Comparison of ENCODE assay signal across 24 cellular contexts in the genomic region with DNA sequence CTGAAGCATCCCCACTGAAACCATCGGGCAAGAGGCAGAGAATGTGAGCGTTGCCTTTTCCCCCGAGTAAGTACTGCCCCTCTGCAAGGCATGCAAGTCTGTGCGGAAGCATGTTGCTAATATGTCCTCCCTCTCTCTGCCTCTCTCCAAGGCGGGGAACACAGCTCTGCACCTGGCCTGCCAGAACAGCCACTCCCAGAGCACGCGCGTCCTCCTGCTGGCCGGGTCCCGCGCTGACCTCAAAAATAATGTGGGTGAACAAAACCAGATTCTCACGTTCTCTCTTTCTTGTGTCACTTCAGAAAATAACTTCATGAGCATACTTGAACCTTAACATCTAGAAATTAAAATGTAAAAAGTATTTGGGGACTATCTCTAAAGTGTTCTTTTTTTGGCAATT. TPM values are rescaled to one million over a fixed set of nuclear protein-coding genes. Genes with fewer than 3 reads are reported as not detected.
A peak's percentile ranks its signal among the peaks of the same experiment; 100 is the strongest.
DNase-seq lines count a peak whose midpoint lies in the region; ATAC-seq, FAIRE-seq and TF ChIP-seq lines count a peak whose summit lies in the region.
"Had no signal": no experiment of that assay in that cellular context is flagged by ENCODE, and none has a peak within 500 bp of the region (broad histone marks: within the 10 kb centered on the region; RNA-seq: fewer than 3 reads in every experiment).

No MANE protein-coding gene starts in this region.

- H3K56ac ChIP-seq in H9 (ENCODE audit: insufficient read length, low read depth, low read length), result no peak overlapping the region

- no peak overlapping the region for H3K9ac ChIP-seq in BLaER1 treated with 17β-estradiol and CSF1 and Interleukin-3, amounts not matched to agents 10 nM and 100 nM
- H3K9ac ChIP-seq in H9 (ENCODE audit: extremely low read depth, insufficient read length, low read length) (no peak overlapping the region), K562 (ENCODE audit: insufficient read depth in 1 of 2, low read depth in 2 of 2, low read length in 2 of 2) (no peak overlapping the region)

- TF ChIP-seq POLR2A in K562 (conservative IDR thresholded peaks at IDR 0.05) (no peak), prostate gland (IDR thresholded peaks at IDR 0.05) (no peak)

- no peak overlapping the region for H3K14ac ChIP-seq in H9 (ENCODE audit: insufficient read depth, low read length)

- peaks cover 13 to 18% (median 15%) of the 10 kb centered on the region in 10 experiments for H3K4me1 ChIP-seq in BLaER1 treated with 17β-estradiol and CSF1 and Interleukin-3, amounts not matched to agents 10 nM and 100 nM
- H3K4me1 ChIP-seq in H9 (ENCODE audit: insufficient read depth, low read length) (no peaks in the 10 kb centered on the region), K562 (replicated peaks in 1 of 2; ENCODE audit: control insufficient read depth in 2 of 2, insufficient read depth in 2 of 2, low read length in 2 of 2) (no peaks in the 10 kb centered on the region), prostate gland (replicated peaks) (no peaks in the 10 kb centered on the region)
- H3K4me1 ChIP-seq: heart right ventricle, stomach, tibial artery had no signal

- no TSS peak for BruUV-seq in K562 (replicated peaks; lab: Mats Ljungman, UMichigan)

- no peak overlapping the region for H2BK120ac ChIP-seq in H9 (ENCODE audit: low read depth, low read length, poor library complexity, severe bottlenecking)

- POLR2A ChIA-PET in K562 (lab: Yijun Ruan, JAX), result interaction anchor here (0.6 to 1.6 kb wide), 2 partner anchors 14 to 757 kb away, joined by 3 to 6 read pairs; no protein-coding TSS in a partner anchor

- no peak overlapping the region for H4K91ac ChIP-seq in H9 (ENCODE audit: insufficient read length, low read depth, low read length)

- no peak overlapping the region for H2BK12ac ChIP-seq in H9 (ENCODE audit: insufficient read length, low read depth, low read length)

- H3K36me3 Mint-ChIP-seq in H9 (ENCODE audit: insufficient read depth in 1 of 3, low read depth in 3 of 3), result no peaks in the 10 kb centered on the region

- H3K27me3 Mint-ChIP-seq in H9 (ENCODE audit: low read depth), result peaks cover 2% of the 10 kb centered on the region

- TF ChIP-seq CTCF in H9 (conservative IDR thresholded peaks at IDR 0.05) (peak; percentile 61), K562 (IDR thresholded peaks at IDR 0.05 in 2 of 3, conservative IDR thresholded peaks at IDR 0.05 in 1 of 3; ENCODE audit: insufficient read depth in 2 of 3, low read depth in 1 of 3, low read length in 3 of 3) (peak in 2 of 3 experiments; percentile 26 to 32; a peak in 1 of 6 replicates), kidney epithelial cell (IDR thresholded peaks at IDR 0.05; ENCODE audit: insufficient read depth, low read length, poor library complexity, severe bottlenecking) (peak; percentile 19), prostate gland (IDR thresholded peaks at IDR 0.05) (no peak)

- H3K4me3 Mint-ChIP-seq in H9, result no peak overlapping the region

- DNase-seq in H9 (peak; percentile 62), K562 (ENCODE audit: extremely low read depth in 1 of 4, low spot score in 3 of 4) (peak in 1 of 4 experiments; percentile 27), kidney epithelial cell (ENCODE audit: low read depth) (no peak), prostate gland (ENCODE audit: low spot score) (no peak)
- DNase-seq: activated CD4-positive, alpha-beta T cell treated with anti-CD3 and anti-CD28 coated beads, Interleukin-2, amount 50 U/mL, for 48 hours; activated CD4-positive, CD25-positive, alpha-beta regulatory T cell; activated gamma-delta T cell; Calu3; cerebellar nuclear complex; erythroblast; heart right ventricle; mucosa of descending colon; NCI-H1436 treated with DMSO at 0.1 percent for 48 hours; NCI-H2171 treated with DMSO at 0.1 percent for 48 hours; NCI-H69; posterior cingulate gyrus; stomach; T1000; tibial artery had no signal

- no peak for TF ChIP-seq EP300 in K562 (IDR thresholded peaks at IDR 0.05; ENCODE audit: low read length)

- no peak overlapping the region for H3K4me3 ChIP-seq in BLaER1 treated with 17β-estradiol and CSF1 and Interleukin-3, amounts not matched to agents 10 nM and 100 nM
- H3K4me3 ChIP-seq in K562 (no peak overlapping the region), kidney epithelial cell (ENCODE audit: low read depth, low read length) (no peak overlapping the region), prostate gland (no peak overlapping the region)
- H3K4me3 ChIP-seq: heart right ventricle, mucosa of descending colon, stomach, tibial artery had no signal

- no peak overlapping the region for H3K18ac ChIP-seq in H9 (ENCODE audit: insufficient read length, low read depth, low read length)

- no peaks in the 10 kb centered on the region for H3K36me3 ChIP-seq in BLaER1 treated with 17β-estradiol and CSF1 and Interleukin-3, amounts not matched to agents 10 nM and 100 nM
- H3K36me3 ChIP-seq in K562 (ENCODE audit: control insufficient read depth, insufficient read depth, low read length) (no peaks in the 10 kb centered on the region), kidney epithelial cell (ENCODE audit: control insufficient read depth, insufficient read depth, low read length) (no peaks in the 10 kb centered on the region), prostate gland (no peaks in the 10 kb centered on the region)

- H3K9me3 Mint-ChIP-seq in H9, result no peaks in the 10 kb centered on the region

- H2BK20ac ChIP-seq in H9 (ENCODE audit: low read depth, low read length, poor library complexity, severe bottlenecking), result no peak overlapping the region

- WGBS in H9 (ENCODE audit: extremely low coverage, insufficient read length, low lambda C conversion rate), result no CpG with 5 or more reads among the region's 12 CpGs
- 9% methylated on average over 12 of the region's 12 CpGs for WGBS in K562 (ENCODE audit: insufficient coverage, low coverage, missing lambda C conversion rate)
- WGBS in prostate gland, result 74% methylated on average over 12 of the region's 12 CpGs

- CTCF ChIA-PET in K562 (lab: Yijun Ruan, JAX; ENCODE audit: low intra/inter-chr PET ratio), result no interaction called here

- no peaks in the 10 kb centered on the region for H3K79me2 ChIP-seq in H9 (ENCODE audit: insufficient read depth, low read length)
- H3K79me2 ChIP-seq in K562 (ENCODE audit: control insufficient read depth, insufficient read depth, low read length), result no peaks in the 10 kb centered on the region

- H3K79me1 ChIP-seq in H9 (ENCODE audit: insufficient read depth, low read depth, low read length, poor library complexity, severe bottlenecking), result no peaks in the 10 kb centered on the region

- H3K4ac ChIP-seq in H9 (ENCODE audit: low read depth, low read length), result no peak overlapping the region

- H3K9me3 ChIP-seq in BLaER1 treated with 17β-estradiol and CSF1 and Interleukin-3, amounts not matched to agents 10 nM and 100 nM (replicated peaks in 1 of 11), result no peaks in the 10 kb centered on the region
- H3K9me3 ChIP-seq in H9 (ENCODE audit: control insufficient read depth, low read depth, low read length) (no peaks in the 10 kb centered on the region), K562 (replicated peaks; ENCODE audit: control insufficient read depth, insufficient read depth, low read depth, low read length) (no peaks in the 10 kb centered on the region), prostate gland (no peaks in the 10 kb centered on the region)
- H3K9me3 ChIP-seq: heart right ventricle, mucosa of descending colon, stomach, tibial artery had no signal

- no peak overlapping the region for H2AK5ac ChIP-seq in H9 (ENCODE audit: insufficient read length, low read length)

- H3K23ac ChIP-seq in H9 (ENCODE audit: insufficient read length, low read depth, low read length), result no peak overlapping the region

- in situ Hi-C loops in K562 (cut with MboI), result loop anchor here (5.0 to 25.0 kb wide), 2 partner anchors 180 to 625 kb away; partner anchors contain the start of gene ANKRD6

- peaks cover 0 to 12% of the 10 kb centered on the region in 2 experiments; a peak in 2 of 4 replicates for H3K4me1 Mint-ChIP-seq in H9

- H3K27ac Mint-ChIP-seq in H9, result no peak overlapping the region

- H2BK15ac ChIP-seq in H9 (ENCODE audit: low read depth, low read length), result no peak overlapping the region

- H4K20me1 ChIP-seq in BLaER1 treated with 17β-estradiol and CSF1 and Interleukin-3, amounts not matched to agents 10 nM and 100 nM, result no peaks in the 10 kb centered on the region
- H4K20me1 ChIP-seq in H9 (ENCODE audit: control insufficient read depth, insufficient read depth, insufficient read length) (no peaks in the 10 kb centered on the region), K562 (replicated peaks; ENCODE audit: control insufficient read depth, insufficient read depth, low read length) (no peaks in the 10 kb centered on the region)

- no peaks in the 10 kb centered on the region for H3K27me3 ChIP-seq in BLaER1 treated with 17β-estradiol and CSF1 and Interleukin-3, amounts not matched to agents 10 nM and 100 nM
- no peaks in the 10 kb centered on the region for H3K27me3 ChIP-seq in H9 (ENCODE audit: insufficient read depth, low read length)
- H3K27me3 ChIP-seq in K562 (ENCODE audit: control insufficient read depth in 2 of 2, insufficient read depth in 2 of 2, low read length in 2 of 2), result peaks cover 0 to 27% of the 10 kb centered on the region in 2 experiments; a peak in 3 of 5 replicates
- no peaks in the 10 kb centered on the region for H3K27me3 ChIP-seq in kidney epithelial cell (ENCODE audit: control insufficient read depth, insufficient read depth, low read length)
- no peaks in the 10 kb centered on the region for H3K27me3 ChIP-seq in prostate gland (replicated peaks; ENCODE audit: insufficient read depth)
- H3K27me3 ChIP-seq: heart right ventricle, stomach, tibial artery had no signal

- no peak overlapping the region for H4K5ac ChIP-seq in H9 (ENCODE audit: insufficient read length, low read depth, low read length)

- H2BK5ac ChIP-seq in H9 (ENCODE audit: insufficient read length, low read length), result no peak overlapping the region

- ATAC-seq in K562 (peak; percentile 62), HG03095 (IDR thresholded peaks at IDR 0.05; ENCODE audit: unreplicated experiment) (no peak), GM21786 (IDR thresholded peaks at IDR 0.05; ENCODE audit: unreplicated experiment) (no peak), GM19397 (IDR thresholded peaks at IDR 0.05; ENCODE audit: unreplicated experiment) (no peak)
- ATAC-seq: heart right ventricle, mucosa of descending colon had no signal

- peak in 1 of 2 experiments; percentile 20; a peak in 1 of 4 replicates for TF ChIP-seq RAD21 in K562 (CRISPR knock-in tag; conservative IDR thresholded peaks at IDR 0.05 in 1 of 2, IDR thresholded peaks at IDR 0.05 in 1 of 2)

- intact Hi-C loops in K562 (cut with micrococcal nuclease), result loop anchor here (5.0 kb wide), 2 partner anchors 300 to 630 kb away; no protein-coding TSS in a partner anchor
- intact Hi-C loops in prostate gland (cut with DNase I), result no loop called here

- H3K27ac ChIP-seq in BLaER1 treated with 17β-estradiol and CSF1 and Interleukin-3, amounts not matched to agents 10 nM and 100 nM, result no peak overlapping the region
- no peak overlapping the region for H3K27ac ChIP-seq in H9 (ENCODE audit: insufficient read length, low read depth, low read length)
- H3K27ac ChIP-seq in K562 (ENCODE audit: extremely low read depth, low read depth, low read length), result no peak overlapping the region
- H3K27ac ChIP-seq in prostate gland, result no peak overlapping the region
- H3K27ac ChIP-seq: C4-2B, heart right ventricle, stomach, tibial artery had no signal

- no peak for FAIRE-seq in K562 (lab: Jason Lieb, UNC)

- H3K4me2 ChIP-seq in BLaER1 treated with 17β-estradiol and CSF1 and Interleukin-3, amounts not matched to agents 10 nM and 100 nM, result peak overlapping the region; percentile 40 to 70 (median 63)
- H3K4me2 ChIP-seq in H9 (ENCODE audit: insufficient read depth, insufficient read length, low read length) (no peak overlapping the region), K562 (ENCODE audit: insufficient read depth, low read length) (no peak overlapping the region)

- no peaks in the 10 kb centered on the region for H3K23me2 ChIP-seq in H9 (ENCODE audit: insufficient read length, low read depth, low read length, poor library complexity, severe bottlenecking)

- no peak overlapping the region for H4K8ac ChIP-seq in H9 (replicated peaks; ENCODE audit: insufficient read length, low read depth, low read length)

- H3T11ph ChIP-seq in H9 (ENCODE audit: low read length), result no peak overlapping the region

- no peaks in the 10 kb centered on the region for H3K9me1 ChIP-seq in K562 (ENCODE audit: control insufficient read depth, insufficient read depth, low read length)

- no peak overlapping the region for H2AFZ ChIP-seq in H9 (ENCODE audit: low read length)
- H2AFZ ChIP-seq in K562 (ENCODE audit: low read depth, low read length), result no peak overlapping the region

RNA-seq across cellular contexts. Expression of gene LYRM2, which starts 26.4 kb away (rescaled TPM):
- total RNA-seq in H9 (2021), result 29.3 and 29.8 TPM in 2 replicates
- 9.2 and 33.2 TPM in 2 replicates for total RNA-seq in K562 (2011; cell fraction: chromatin; rRNA removed; ENCODE audit: low replicate concordance)
- 9.2 and 12.9 TPM in 2 replicates for total RNA-seq in K562 (2011; cell fraction: nucleolus; rRNA removed)
- total RNA-seq in K562 (2011; cell fraction: nucleoplasm; rRNA removed), result 16.3 and 16.7 TPM in 2 replicates
- 13.9 and 17.8 TPM in 2 replicates for total RNA-seq in K562 (2014; rRNA removed)
- total RNA-seq in K562 (2014; rRNA removed; fragmentation: Illumina TruSeq; extraction: Trizol), result 42.9 and 50.0 TPM in 2 replicates
- total RNA-seq in K562 (2015; rRNA removed; fragmentation: Illumina TruSeq; extraction: Trizol), result 28.4 and 36.0 TPM in 2 replicates
- 35.7 and 36.8 TPM in 2 replicates for total RNA-seq in K562 (2021)
- 34.3 and 56.0 TPM in 2 replicates for polyA plus RNA-seq in K562 (2011; rRNA removed)
- 4.6 and 10.2 TPM in 2 replicates for polyA plus RNA-seq in K562 (2011; cell fraction: cytosol; rRNA removed)
- 5.0 and 6.0 TPM in 2 replicates for polyA plus RNA-seq in K562 (2011; cell fraction: nucleus; rRNA removed)
- 41.3 and 47.7 TPM in 2 replicates for polyA plus RNA-seq in K562 (2012)
- polyA plus RNA-seq in K562 (2014; fragmentation: Illumina TruSeq; extraction: Trizol), result 44.9 and 49.0 TPM in 2 replicates
- 100 to 1,000 TPM; 101 to 115 TPM for polyA plus RNA-seq in K562 (2014; fragmentation: Nextera tagmentation; extraction: Ambion mirVana)
- 25.3 and 30.9 TPM in 2 replicates for polyA plus RNA-seq in K562 (2014; rRNA removed)
- 23.3 and 25.6 TPM in 2 replicates for polyA minus RNA-seq in K562 (2011; rRNA and poly(A)+ RNA removed)
- 6.4 and 8.8 TPM in 2 replicates for polyA minus RNA-seq in K562 (2011; cell fraction: cytosol; rRNA and poly(A)+ RNA removed)
- 5.8 and 10.7 TPM in 2 replicates for polyA minus RNA-seq in K562 (2011; cell fraction: nucleus; rRNA and poly(A)+ RNA removed)
- 25.7 and 29.2 TPM in 2 replicates for total RNA-seq in kidney epithelial cell
- 10 to 100 TPM; 21.3 to 25.7 TPM for total RNA-seq in prostate gland

Comparison
In these comparisons a context has a peak if more than half of its experiments do, and no peak if none do; other contexts are left out.
1. H3K4me2 ChIP-seq: peak in BLaER1 treated with 17β-estradiol and CSF1 and Interleukin-3, amounts not matched to agents 10 nM and 100 nM (11 of 11); none in H9 (single experiment) and K562 (single experiment).
2. CTCF ChIP-seq: peak in H9 (single experiment), K562 (2 of 3) and kidney epithelial cell (single experiment); none in prostate gland (0 of 4).